ENCODE assay signal across 10 cellular contexts in genomic region chr9:134951994-134952393, GRCh38. TPM values are rescaled to one million over a fixed set of nuclear protein-coding genes. Genes with fewer than 3 reads are reported as not detected.
"Had no signal": no experiment of that assay in that cellular context is flagged by ENCODE, and none has a peak within 500 bp of the region (broad histone marks: within the 10 kb centered on the region; RNA-seq: fewer than 3 reads in every experiment).

No MANE protein-coding gene starts in this region.

- FAIRE-seq: HTR-8/SVneo had no signal

- H3K4me3 ChIP-seq: GM23248, HAP-1 had no signal

- H3K9ac ChIP-seq: GM23248 had no signal

- DNase-seq: GM23248, GOT3, H7, IMR-90, KBM-7 had no signal

- H3K27ac ChIP-seq: GM23248 had no signal

- ATAC-seq: HCT116 had no signal

- H3K36me3 ChIP-seq: HAP-1 had no signal

- H3K4me1 ChIP-seq: HAP-1 had no signal

- H2AFZ ChIP-seq: GM23248 had no signal

RNA-seq across cellular contexts. Expression of gene FCN1, which starts 34.3 kb away (rescaled TPM):
- total RNA-seq: GM23248, H4, H7, HT-29, IMR-90 had no signal
- polyA plus RNA-seq: GM23248, IMR-90 had no signal
